8 cellular contexts compared by ENCODE assay signal in the genomic region with DNA sequence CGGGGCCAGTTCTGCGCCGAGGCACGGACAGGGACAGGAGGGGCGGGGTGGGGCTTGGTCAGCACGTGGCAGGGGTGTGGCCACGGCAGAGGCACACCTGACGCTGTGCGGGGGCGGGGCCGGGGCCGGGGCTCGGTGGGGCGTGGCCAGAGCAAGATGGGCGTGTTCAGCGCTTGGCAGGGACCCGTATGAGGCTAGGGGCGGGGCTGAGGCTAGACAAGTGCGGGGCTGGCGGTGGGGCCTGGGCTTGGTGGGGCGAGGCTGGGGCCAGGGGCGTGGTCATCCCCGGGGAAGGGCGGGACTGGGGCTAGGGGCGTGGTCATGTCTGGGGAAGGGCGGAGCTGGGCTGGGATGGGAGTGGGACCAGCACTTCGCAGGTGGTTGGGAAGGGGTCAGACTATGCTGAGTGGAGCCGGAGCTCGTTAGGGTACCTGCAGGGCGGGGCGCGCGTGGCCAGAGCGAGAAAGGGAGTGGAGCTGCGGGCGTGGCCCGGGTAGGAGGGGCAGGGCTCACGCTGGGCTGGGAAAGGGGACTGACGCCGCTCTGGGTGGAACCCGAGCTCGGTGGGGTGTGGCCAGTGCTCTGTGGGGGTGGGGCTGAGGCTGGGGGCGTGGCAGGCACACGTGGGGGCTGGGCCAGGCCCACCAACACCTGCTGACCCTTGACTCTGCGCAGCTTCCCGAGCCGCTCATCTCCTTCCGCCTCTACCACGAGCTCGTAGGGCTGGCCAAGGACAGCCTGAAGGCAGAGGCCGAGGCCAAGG. TPM values are rescaled to one million over a fixed set of nuclear protein-coding genes. Genes with fewer than 3 reads are reported as not detected.
A peak's percentile ranks its signal among the peaks of the same experiment; 100 is the strongest.
DNase-seq lines count a peak whose midpoint lies in the region; ATAC-seq and TF ChIP-seq lines count a peak whose summit lies in the region.

No MANE protein-coding gene starts in this region.

- TF ChIP-seq CTCF in Peyer's patch (IDR thresholded peaks at IDR 0.05): no peak

- ATAC-seq in HG03469 (IDR thresholded peaks at IDR 0.05; ENCODE audit: unreplicated experiment): no peak

- H3K36me3 ChIP-seq in HUES48 (ENCODE audit: control insufficient read depth, insufficient read depth, low read length) (peaks cover 54% of the 10 kb centered on the region), Peyer's patch (peaks cover 0 to 37% (median 0%) of the 10 kb centered on the region in 3 donors)

- no peak overlapping the region; the same call in 1 of the 2 replicates for H3K9ac ChIP-seq in HUES48 (ENCODE audit: low read depth, low read length)

- peak in 1 of 2 donors; percentile 69 for TF ChIP-seq POLR2A in Peyer's patch (IDR thresholded peaks at IDR 0.05)

- no peak overlapping the region for H3K27ac ChIP-seq in HUES48 (ENCODE audit: low read depth, low read length)
- H3K27ac ChIP-seq in Peyer's patch: peak overlapping the region; percentile 55 to 87 (median 70)

- H3K4me1 ChIP-seq in HUES48 (ENCODE audit: control insufficient read depth, insufficient read depth, low read length): no peaks in the 10 kb centered on the region
- peaks cover 0 to 49% (median 25%) of the 10 kb centered on the region in 4 donors for H3K4me1 ChIP-seq in Peyer's patch

- H3K4me3 ChIP-seq in HUES48 (ENCODE audit: low read depth, low read length) (peak overlapping the region; percentile 57), Peyer's patch (peak overlapping the region in 3 of 4 donors; percentile 14 to 59 (median 56))

- H3K27me3 ChIP-seq in HUES48 (ENCODE audit: control insufficient read depth, insufficient read depth, low read length) (no peaks in the 10 kb centered on the region), Peyer's patch (no peaks in the 10 kb centered on the region)

- peak; percentile 76 for DNase-seq in AG08396 (ENCODE audit: low spot score)
- peak; percentile 84 to 99 (median 96) for DNase-seq in Peyer's patch
- peak; percentile 92 for DNase-seq in activated effector memory CD4-positive, alpha-beta T cell treated with anti-CD3 and anti-CD28 coated beads, Interleukin-2, amount 50 U/mL, for 16 hours
- peak; percentile 66 for DNase-seq in hepatic stellate cell (ENCODE audit: low spot score)
- DNase-seq in stimulated activated CD4-positive, alpha-beta T cell treated with anti-CD3 and anti-CD28 coated beads, Interleukin-15, amount 100 ng/mL, for 1 hour (ENCODE audit: low read depth in 1 of 2, low spot score in 1 of 2): peak; percentile 60 to 70
- no peak for DNase-seq in posterior cingulate gyrus

- no peaks in the 10 kb centered on the region for H3K9me3 ChIP-seq in HUES48 (ENCODE audit: control insufficient read depth, insufficient read depth, low read length)
- no peaks in the 10 kb centered on the region for H3K9me3 ChIP-seq in Peyer's patch

- intact Hi-C loops in posterior cingulate gyrus (cut with DNase I): no loop called here

RNA-seq across cellular contexts. Expression of a gene that starts 12.8 kb away (rescaled TPM):
- 100 to 1,000 TPM in 2 of 4 donors, 10 to 100 TPM in 2; 74.3 to 107 (median 96.9) TPM for total RNA-seq in Peyer's patch

RNA-seq across cellular contexts. Expression of a gene that starts 15.4 kb away (rescaled TPM):
- 100 to 1,000 TPM in 2 of 4 donors, 10 to 100 TPM in 2; 82.6 to 187 (median 118) TPM for total RNA-seq in Peyer's patch

RNA-seq across cellular contexts. Expression of a gene that starts 21.4 kb away (rescaled TPM):
- total RNA-seq in Peyer's patch: 100 to 1,000 TPM; 258 to 493 (median 326) TPM

RNA-seq across cellular contexts. Expression of a gene that starts 42.4 kb away (rescaled TPM):
- total RNA-seq in Peyer's patch: 100 to 1,000 TPM in 1 of 4 donors, 10 to 100 TPM in 3; 30.1 to 162 (median 72.1) TPM

RNA-seq across cellular contexts. Expression of a gene that starts 55.9 kb away (rescaled TPM):
- total RNA-seq in Peyer's patch: 10 to 100 TPM; 20.6 to 47.0 (median 22.6) TPM

Comparison
In these comparisons a context has a peak if more than half of its experiments do, and no peak if none do; other contexts are left out.
1. DNase-seq: peak in AG08396 (single experiment), Peyer's patch (3 of 3), activated effector memory CD4-positive, alpha-beta T cell treated with anti-CD3 and anti-CD28 coated beads, Interleukin-2, amount 50 U/mL, for 16 hours (single experiment), hepatic stellate cell (single experiment) and stimulated activated CD4-positive, alpha-beta T cell treated with anti-CD3 and anti-CD28 coated beads, Interleukin-15, amount 100 ng/mL, for 1 hour (2 of 2); none in posterior cingulate gyrus (0 of 10).